In genomic region chr7:156380261-156380660, GRCh38 we compare ENCODE assay signal across 26 cellular contexts.
DNase-seq lines count a peak whose midpoint lies in the region; ATAC-seq and TF ChIP-seq lines count a peak whose summit lies in the region.
"Had no signal": no experiment of that assay in that cellular context is flagged by ENCODE, and none has a peak within 500 bp of the region (broad histone marks: within the 10 kb centered on the region; RNA-seq: fewer than 3 reads in every experiment).

No MANE protein-coding gene starts in this region.

- H3K4me3 ChIP-seq in breast epithelium (no peak overlapping the region), lung (no peak overlapping the region), uterus (no peak overlapping the region)
- H3K4me3 ChIP-seq: ascending aorta, gastroesophageal sphincter, SK-N-MC, spleen, transverse colon had no signal

- peak overlapping the region; percentile 0 to 58 for H3K27ac ChIP-seq in breast epithelium
- no peak overlapping the region for H3K27ac ChIP-seq in lung (ENCODE audit: low read depth in 1 of 2, low read length in 1 of 2)
- H3K27ac ChIP-seq in uterus: no peak overlapping the region
- H3K27ac ChIP-seq: 22Rv1, ascending aorta, gastroesophageal sphincter, RWPE1, SK-N-MC, spleen, transverse colon had no signal

- H3K9me3 ChIP-seq in breast epithelium (no peaks in the 10 kb centered on the region), lung (ENCODE audit: control insufficient read depth in 2 of 2, insufficient read depth in 1 of 2, low read length in 1 of 2) (no peaks in the 10 kb centered on the region), uterus (no peaks in the 10 kb centered on the region)
- H3K9me3 ChIP-seq: ascending aorta, gastroesophageal sphincter, spleen, transverse colon had no signal

- no peak for TF ChIP-seq CTCF in breast epithelium (IDR thresholded peaks at IDR 0.05)
- no peak for TF ChIP-seq CTCF in lung (IDR thresholded peaks at IDR 0.05; ENCODE audit: control extremely low read depth, extremely low read depth)
- no peak for TF ChIP-seq CTCF in endothelial cell (IDR thresholded peaks at IDR 0.05; ENCODE audit: unreplicated experiment)
- no peak for TF ChIP-seq CTCF in uterus (IDR thresholded peaks at IDR 0.05)

- WGBS in lung, 2 donors: 42 to 51% methylated on average over 4 of the region's 4 CpGs

- intact Hi-C loops in breast epithelium (cut with DNase I; ENCODE audit: low total_unique reads) (no loop called here), uterus (cut with DNase I; ENCODE audit: low total_unique reads) (no loop called here)

- H3K36me3 ChIP-seq in breast epithelium (no peaks in the 10 kb centered on the region), lung (ENCODE audit: control insufficient read depth in 2 of 2, insufficient read depth in 2 of 2, low read length in 2 of 2) (no peaks in the 10 kb centered on the region), uterus (no peaks in the 10 kb centered on the region)
- H3K36me3 ChIP-seq: ascending aorta, gastroesophageal sphincter, spleen, transverse colon had no signal

- H3K27ac Mint-ChIP-seq in activated CD8-positive, alpha-beta memory T cell treated with anti-CD3 and anti-CD28 coated beads, Interleukin-2, amount 10 ng/mL, durations not matched to agents 7 days and 5 days: no peak overlapping the region
- H3K27ac Mint-ChIP-seq in endothelial cell (ENCODE audit: unreplicated experiment): no peak overlapping the region
- H3K27ac Mint-ChIP-seq: activated naive CD8-positive, alpha-beta T cell treated with anti-CD3 and anti-CD28 coated beads, Interleukin-2, amount 10 ng/mL, durations not matched to agents 7 days and 5 days; natural killer cell; T-helper 17 cell had no signal

- H3K27me3 Mint-ChIP-seq in activated CD8-positive, alpha-beta memory T cell treated with anti-CD3 and anti-CD28 coated beads, Interleukin-2, amount 10 ng/mL, durations not matched to agents 7 days and 5 days: no peaks in the 10 kb centered on the region
- H3K27me3 Mint-ChIP-seq in endothelial cell (ENCODE audit: unreplicated experiment): no peaks in the 10 kb centered on the region
- H3K27me3 Mint-ChIP-seq: CD4-positive, CD25-positive, alpha-beta regulatory T cell had no signal

- H3K4me3 Mint-ChIP-seq in activated CD8-positive, alpha-beta memory T cell treated with anti-CD3 and anti-CD28 coated beads, Interleukin-2, amount 10 ng/mL, durations not matched to agents 7 days and 5 days: no peak overlapping the region
- no peak overlapping the region for H3K4me3 Mint-ChIP-seq in endothelial cell (ENCODE audit: unreplicated experiment)
- H3K4me3 Mint-ChIP-seq: activated naive CD8-positive, alpha-beta T cell treated with anti-CD3 and anti-CD28 coated beads, Interleukin-2, amount 10 ng/mL, durations not matched to agents 7 days and 5 days; CD4-positive, CD25-positive, alpha-beta regulatory T cell; natural killer cell; T-helper 17 cell had no signal

- no peak for TF ChIP-seq POLR2A in breast epithelium (IDR thresholded peaks at IDR 0.05)
- no peak for TF ChIP-seq POLR2A in uterus (IDR thresholded peaks at IDR 0.05)

- ATAC-seq in lung (ENCODE audit: insufficient read depth, low FRiP score): peak; percentile 70
- no peak for ATAC-seq in activated CD8-positive, alpha-beta memory T cell treated with anti-CD3 and anti-CD28 coated beads, Interleukin-2, amount 10 ng/mL, durations not matched to agents 7 days and 5 days
- ATAC-seq: gastroesophageal sphincter, natural killer cell, T-helper 17 cell had no signal

- H3K27me3 ChIP-seq in breast epithelium: no peaks in the 10 kb centered on the region
- no peaks in the 10 kb centered on the region for H3K27me3 ChIP-seq in lung (ENCODE audit: control insufficient read depth, insufficient read depth)
- no peaks in the 10 kb centered on the region for H3K27me3 ChIP-seq in uterus
- H3K27me3 ChIP-seq: ascending aorta, transverse colon had no signal

- H3K4me1 ChIP-seq in breast epithelium: no peaks in the 10 kb centered on the region
- H3K4me1 ChIP-seq in lung (ENCODE audit: control insufficient read depth in 2 of 2, insufficient read depth in 2 of 2, low read length in 2 of 2): no peaks in the 10 kb centered on the region
- no peaks in the 10 kb centered on the region for H3K4me1 ChIP-seq in uterus
- H3K4me1 ChIP-seq: ascending aorta, gastroesophageal sphincter, spleen, transverse colon had no signal

- peak; percentile 22 for DNase-seq in DMS153 (lab: John Stamatoyannopoulos, UW)
- no peak for DNase-seq in DMS153 treated with DMSO at 0.1 percent for 48 hours (lab: John Stamatoyannopoulos, UW; ENCODE audit: unreplicated experiment)
- peak in 1 of 2 donors; percentile 52 for DNase-seq in breast epithelium (ENCODE audit: low spot score in 2 of 2)
- DNase-seq in lung (ENCODE audit: low spot score): peak; percentile 72
- no peak for DNase-seq in activated CD8-positive, alpha-beta memory T cell treated with anti-CD3 and anti-CD28 coated beads, Interleukin-2, amount 10 ng/mL, durations not matched to agents 7 days and 5 days
- no peak for DNase-seq in endothelial cell (ENCODE audit: low spot score)
- DNase-seq in uterus: no peak
- no peak for DNase-seq in AML-193 (lab: John Stamatoyannopoulos, UW)
- DNase-seq: activated CD4-positive, alpha-beta T cell treated with anti-CD3 and anti-CD28 coated beads for 4 hours; activated effector memory CD4-positive, alpha-beta T cell treated with anti-CD3 and anti-CD28 coated beads, Interleukin-2, amount 50 U/mL, for 16 hours; activated naive CD8-positive, alpha-beta T cell treated with anti-CD3 and anti-CD28 coated beads, Interleukin-2, amount 10 ng/mL, durations not matched to agents 7 days and 5 days; CD4-positive, CD25-positive, alpha-beta regulatory T cell; DMS 273 treated with DMSO at 0.1 percent for 48 hours; GDM1; H7; hippocampal formation; natural killer cell; NCI-H2107; spleen; T-helper 17 cell; transverse colon had no signal

- CTCF ChIA-PET in activated CD8-positive, alpha-beta memory T cell treated with anti-CD3 and anti-CD28 coated beads, Interleukin-2, amount 10 ng/mL, durations not matched to agents 7 days and 5 days (lab: Charles Lee): no interaction called here

- H3K4me1 Mint-ChIP-seq in activated CD8-positive, alpha-beta memory T cell treated with anti-CD3 and anti-CD28 coated beads, Interleukin-2, amount 10 ng/mL, durations not matched to agents 7 days and 5 days: no peaks in the 10 kb centered on the region
- no peaks in the 10 kb centered on the region for H3K4me1 Mint-ChIP-seq in endothelial cell (ENCODE audit: unreplicated experiment)
- H3K4me1 Mint-ChIP-seq: activated naive CD8-positive, alpha-beta T cell treated with anti-CD3 and anti-CD28 coated beads, Interleukin-2, amount 10 ng/mL, durations not matched to agents 7 days and 5 days; CD4-positive, CD25-positive, alpha-beta regulatory T cell; natural killer cell had no signal

- H3K36me3 Mint-ChIP-seq in activated CD8-positive, alpha-beta memory T cell treated with anti-CD3 and anti-CD28 coated beads, Interleukin-2, amount 10 ng/mL, durations not matched to agents 7 days and 5 days: no peaks in the 10 kb centered on the region
- H3K36me3 Mint-ChIP-seq in endothelial cell (ENCODE audit: low read depth, unreplicated experiment): no peaks in the 10 kb centered on the region
- H3K36me3 Mint-ChIP-seq: activated naive CD8-positive, alpha-beta T cell treated with anti-CD3 and anti-CD28 coated beads, Interleukin-2, amount 10 ng/mL, durations not matched to agents 7 days and 5 days; CD4-positive, CD25-positive, alpha-beta regulatory T cell; natural killer cell had no signal

- no peaks in the 10 kb centered on the region for H3K9me3 Mint-ChIP-seq in activated CD8-positive, alpha-beta memory T cell treated with anti-CD3 and anti-CD28 coated beads, Interleukin-2, amount 10 ng/mL, durations not matched to agents 7 days and 5 days (ENCODE audit: low read depth)
- H3K9me3 Mint-ChIP-seq in endothelial cell (ENCODE audit: unreplicated experiment): no peaks in the 10 kb centered on the region
- H3K9me3 Mint-ChIP-seq: activated naive CD8-positive, alpha-beta T cell treated with anti-CD3 and anti-CD28 coated beads, Interleukin-2, amount 10 ng/mL, durations not matched to agents 7 days and 5 days; natural killer cell had no signal

Comparison
In these comparisons a context has a peak if more than half of its experiments do, and no peak if none do; other contexts are left out.
1. DNase-seq: peak in DMS153 (single experiment) and lung (single experiment); none in DMS153 treated with DMSO at 0.1 percent for 48 hours (single experiment), activated CD8-positive, alpha-beta memory T cell treated with anti-CD3 and anti-CD28 coated beads, Interleukin-2, amount 10 ng/mL, durations not matched to agents 7 days and 5 days (single experiment), endothelial cell (single experiment), uterus (0 of 2) and AML-193 (0 of 2).
2. H3K27ac ChIP-seq: peak in breast epithelium (2 of 2); none in lung (0 of 2) and uterus (0 of 2).